ENCODE assay signal across 8 cellular contexts in genomic region chr2:191114403-191114886, GRCh38. TPM values are rescaled to one million over a fixed set of nuclear protein-coding genes. Genes with fewer than 3 reads are reported as not detected.
DNase-seq lines count a peak whose midpoint lies in the region; ATAC-seq and TF ChIP-seq lines count a peak whose summit lies in the region.

No MANE protein-coding gene starts in this region.

- no peaks in the 10 kb centered on the region for H3K9me3 Mint-ChIP-seq in chondrocyte (ENCODE audit: low read depth)

- TF ChIP-seq CTCF in fibroblast of mammary gland (conservative IDR thresholded peaks at IDR 0.05; ENCODE audit: control insufficient read depth, insufficient read depth, low read depth, low read length) = no peak
- TF ChIP-seq CTCF in chondrocyte (IDR thresholded peaks at IDR 0.05) = no peak

- no peak overlapping the region for H3K4me3 ChIP-seq in fibroblast of mammary gland (ENCODE audit: control insufficient read depth, low read depth, low read length)

- no peak overlapping the region for H3K4me3 Mint-ChIP-seq in chondrocyte (ENCODE audit: unreplicated experiment)

- H3K36me3 Mint-ChIP-seq in chondrocyte (ENCODE audit: low read depth) = no peaks in the 10 kb centered on the region

- H3K4me1 Mint-ChIP-seq in chondrocyte (ENCODE audit: low read depth) = peaks cover 16% of the 10 kb centered on the region

- no peaks in the 10 kb centered on the region for H3K27me3 Mint-ChIP-seq in chondrocyte (ENCODE audit: low read depth)

- ATAC-seq in HG02610 (IDR thresholded peaks at IDR 0.05; ENCODE audit: unreplicated experiment) = peak; percentile 59

- DNase-seq in NK-92 treated with Interleukin-12 subunit alpha and Interleukin-12 subunit beta, amount 100 ng/mL, for 24 hours (lab: John Stamatoyannopoulos, UW) = peak; percentile 23
- DNase-seq in NK-92 (lab: John Stamatoyannopoulos, UW; ENCODE audit: unreplicated experiment) (no peak), NOMO-1 treated with DMSO at 0.1 percent for 48 hours (lab: John Stamatoyannopoulos, UW; ENCODE audit: unreplicated experiment) (peak; percentile 90), fibroblast of mammary gland (ENCODE audit: low read depth) (peak; percentile 8), hippocampal formation (lab: John Stamatoyannopoulos, UW) (no peak), NCI-H2029 treated with DMSO at 0.1 percent for 48 hours (lab: John Stamatoyannopoulos, UW) (no peak), chondrocyte (ENCODE audit: low spot score) (no peak)

- no peak overlapping the region for H3K27ac Mint-ChIP-seq in chondrocyte (ENCODE audit: unreplicated experiment)

RNA-seq across cellular contexts. Expression of gene STAT4, which starts 36.3 kb away (rescaled TPM):
- total RNA-seq in chondrocyte = 1.3 to 12.4 TPM (median 11.5 TPM) in 3 replicates

Comparison
In these comparisons a context has a peak if more than half of its experiments do, and no peak if none do; other contexts are left out.
1. DNase-seq: peak in NK-92 treated with Interleukin-12 subunit alpha and Interleukin-12 subunit beta, amount 100 ng/mL, for 24 hours (single experiment), NOMO-1 treated with DMSO at 0.1 percent for 48 hours (single experiment) and fibroblast of mammary gland (single experiment); none in NK-92 (single experiment), hippocampal formation (0 of 2), NCI-H2029 treated with DMSO at 0.1 percent for 48 hours (single experiment) and chondrocyte (single experiment).